14 cellular contexts compared by ENCODE assay signal in genomic region chr15:31275331-31276262, GRCh38. TPM values are rescaled to one million over a fixed set of nuclear protein-coding genes. Genes with fewer than 3 reads are reported as not detected.
DNase-seq lines count a peak whose midpoint lies in the region; ATAC-seq and TF ChIP-seq lines count a peak whose summit lies in the region.
"Had no signal": no experiment of that assay in that cellular context is flagged by ENCODE, and none has a peak within 500 bp of the region (broad histone marks: within the 10 kb centered on the region; RNA-seq: fewer than 3 reads in every experiment).

No MANE protein-coding gene starts in this region.

- H3K4me2 ChIP-seq in neural progenitor cell = no peak overlapping the region
- H3K4me2 ChIP-seq: PC-9 had no signal

- H3K9me3 Mint-ChIP-seq in neural progenitor cell = peaks cover 2% of the 10 kb centered on the region
- H3K9me3 Mint-ChIP-seq: activated naive CD4-positive, alpha-beta T cell treated with anti-CD3 and anti-CD28 coated beads for 36 hours; CD4-positive, CD25-positive, alpha-beta regulatory T cell; stimulated activated naive B cell treated with anti-CD40 and anti-IgM and Interleukin-4, amounts not matched to agents 10 μg/mL and 1 μg/mL and 100 μg/mL, for 72 hours had no signal

- H3K9ac ChIP-seq in neural progenitor cell = no peak overlapping the region

- H3K27me3 ChIP-seq in neural progenitor cell = no peaks in the 10 kb centered on the region
- H3K27me3 ChIP-seq: breast epithelium had no signal

- ATAC-seq in HG03439 (IDR thresholded peaks at IDR 0.05; ENCODE audit: unreplicated experiment) = no peak
- ATAC-seq: stimulated activated naive B cell treated with anti-CD40 and anti-IgM and Interleukin-4, amounts not matched to agents 10 μg/mL and 1 μg/mL and 100 μg/mL, for 72 hours had no signal

- no peak overlapping the region for H3K4me3 ChIP-seq in neural progenitor cell
- H3K4me3 ChIP-seq: breast epithelium, PC-9 had no signal

- H3K27me3 Mint-ChIP-seq in neural progenitor cell (ENCODE audit: insufficient read depth, low read depth) = peaks cover 10% of the 10 kb centered on the region
- H3K27me3 Mint-ChIP-seq: CD4-positive, CD25-positive, alpha-beta regulatory T cell; stimulated activated naive B cell treated with anti-CD40 and anti-IgM and Interleukin-4, amounts not matched to agents 10 μg/mL and 1 μg/mL and 100 μg/mL, for 72 hours had no signal

- H2AFZ ChIP-seq in neural progenitor cell (replicated peaks) = no peak overlapping the region
- H2AFZ ChIP-seq: PC-9 had no signal

- no peaks in the 10 kb centered on the region for H3F3A ChIP-seq in neural progenitor cell (ENCODE audit: low read depth)

- peaks cover 22% of the 10 kb centered on the region for H3K4me1 Mint-ChIP-seq in neural progenitor cell

- H4K20me1 ChIP-seq in neural progenitor cell (ENCODE audit: low read depth) = no peaks in the 10 kb centered on the region

- H3K4me3 Mint-ChIP-seq in neural progenitor cell = no peak overlapping the region
- H3K4me3 Mint-ChIP-seq: activated naive CD4-positive, alpha-beta T cell treated with anti-CD3 and anti-CD28 coated beads for 36 hours; stimulated activated naive B cell treated with anti-CD40 and anti-IgM and Interleukin-4, amounts not matched to agents 10 μg/mL and 1 μg/mL and 100 μg/mL, for 72 hours had no signal

- H3K9me3 ChIP-seq in neural progenitor cell (ENCODE audit: low read depth) = no peaks in the 10 kb centered on the region
- H3K9me3 ChIP-seq: breast epithelium had no signal

- no peak overlapping the region for H3K27ac Mint-ChIP-seq in neural progenitor cell
- H3K27ac Mint-ChIP-seq: activated naive CD4-positive, alpha-beta T cell treated with anti-CD3 and anti-CD28 coated beads for 36 hours had no signal

- peaks cover 7% of the 10 kb centered on the region for H3K4me1 ChIP-seq in neural progenitor cell
- H3K4me1 ChIP-seq: breast epithelium had no signal

- no peaks in the 10 kb centered on the region for H3K79me2 ChIP-seq in neural progenitor cell (ENCODE audit: low read depth)

- peak overlapping the region; percentile 79 for H3K27ac ChIP-seq in C4-2B
- no peak overlapping the region for H3K27ac ChIP-seq in neural progenitor cell
- H3K27ac ChIP-seq: breast epithelium, PC-9 had no signal

- DNase-seq in Ammon's horn (ENCODE audit: low spot score) (peak; percentile 34), cerebellar cortex (ENCODE audit: low spot score) (peak; percentile 43), neural progenitor cell (ENCODE audit: low spot score) (peak; percentile 0), H4 (ENCODE audit: low spot score) (no peak), LoVo (ENCODE audit: low spot score) (no peak), NCI-H526 (lab: John Stamatoyannopoulos, UW) (no peak)
- DNase-seq: activated naive CD4-positive, alpha-beta T cell treated with anti-CD3 and anti-CD28 coated beads for 36 hours; CD4-positive, CD25-positive, alpha-beta regulatory T cell; PC-9; stimulated activated CD4-positive, alpha-beta T cell treated with anti-CD3 and anti-CD28 coated beads, Interleukin-2, amount 100 ng/mL, for 48 hours; stimulated activated naive B cell treated with anti-CD40 and anti-IgM and Interleukin-4, amounts not matched to agents 10 μg/mL and 1 μg/mL and 100 μg/mL, for 72 hours had no signal

- TF ChIP-seq CTCF in C4-2B (conservative IDR thresholded peaks at IDR 0.05) (no peak), neural progenitor cell (IDR thresholded peaks at IDR 0.05) (no peak)

- no peaks in the 10 kb centered on the region for H3K36me3 Mint-ChIP-seq in neural progenitor cell
- H3K36me3 Mint-ChIP-seq: CD4-positive, CD25-positive, alpha-beta regulatory T cell; stimulated activated naive B cell treated with anti-CD40 and anti-IgM and Interleukin-4, amounts not matched to agents 10 μg/mL and 1 μg/mL and 100 μg/mL, for 72 hours had no signal

- H3K36me3 ChIP-seq in neural progenitor cell = no peaks in the 10 kb centered on the region
- H3K36me3 ChIP-seq: breast epithelium had no signal

RNA-seq across cellular contexts. Expression of gene KLF13, which starts 51.0 kb away (rescaled TPM):
- 11.9 and 25.1 TPM in 2 replicates for total RNA-seq in neural progenitor cell (ENCODE audit: low replicate concordance)
- total RNA-seq in H4 (2014; rRNA removed; shearing (Covaris generic)) = 12.0 and 20.8 TPM in 2 replicates

Comparison
In these comparisons a context has a peak if more than half of its experiments do, and no peak if none do; other contexts are left out.
1. DNase-seq: peak in Ammon's horn (single experiment), cerebellar cortex (single experiment) and neural progenitor cell (single experiment); none in H4 (single experiment), LoVo (single experiment) and NCI-H526 (0 of 2).